ENCODE assay signal across 1 cellular context in the genomic region with DNA sequence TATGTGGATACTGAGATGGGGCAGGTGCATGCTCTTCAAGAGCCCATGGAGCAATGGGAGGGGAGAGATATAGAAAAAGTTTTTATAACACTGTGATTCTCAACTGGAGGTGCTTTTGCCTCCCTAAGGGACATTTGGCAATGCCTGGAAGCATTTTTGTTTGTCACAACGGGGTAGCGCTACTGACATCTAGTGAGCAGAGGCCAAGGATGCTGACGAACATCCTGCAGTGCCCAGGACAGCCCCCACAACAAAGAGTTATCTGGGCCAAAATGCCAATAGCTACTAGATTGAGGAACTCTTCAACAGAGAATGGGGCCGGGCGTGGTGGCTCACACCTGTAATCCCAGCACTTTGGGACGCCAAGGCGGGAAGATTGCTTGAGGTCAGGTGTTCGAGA.
TF ChIP-seq lines count a peak whose summit lies in the region.

No MANE protein-coding gene starts in this region.

TF ChIP-seq in HEK293, 187 proteins besides CTCF, POLR2A, EP300 and RAD21 (continued from another document):
- TF ChIP-seq, protein P1, sequence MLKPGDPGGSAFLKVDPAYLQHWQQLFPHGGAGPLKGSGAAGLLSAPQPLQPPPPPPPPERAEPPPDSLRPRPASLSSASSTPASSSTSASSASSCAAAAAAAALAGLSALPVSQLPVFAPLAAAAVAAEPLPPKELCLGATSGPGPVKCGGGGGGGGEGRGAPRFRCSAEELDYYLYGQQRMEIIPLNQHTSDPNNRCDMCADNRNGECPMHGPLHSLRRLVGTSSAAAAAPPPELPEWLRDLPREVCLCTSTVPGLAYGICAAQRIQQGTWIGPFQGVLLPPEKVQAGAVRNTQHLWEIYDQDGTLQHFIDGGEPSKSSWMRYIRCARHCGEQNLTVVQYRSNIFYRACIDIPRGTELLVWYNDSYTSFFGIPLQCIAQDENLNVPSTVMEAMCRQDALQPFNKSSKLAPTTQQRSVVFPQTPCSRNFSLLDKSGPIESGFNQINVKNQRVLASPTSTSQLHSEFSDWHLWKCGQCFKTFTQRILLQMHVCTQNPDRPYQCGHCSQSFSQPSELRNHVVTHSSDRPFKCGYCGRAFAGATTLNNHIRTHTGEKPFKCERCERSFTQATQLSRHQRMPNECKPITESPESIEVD (tag by site-specific recombination; IDR thresholded peaks at IDR 0.05) = no peak
- TF ChIP-seq GLI4 (tag by site-specific recombination; IDR thresholded peaks at IDR 0.05) = no peak
- TF ChIP-seq ZNF529 (tag by site-specific recombination; IDR thresholded peaks at IDR 0.05; ENCODE audit: insufficient replicate concordance) = no peak
- TF ChIP-seq, protein P2, sequence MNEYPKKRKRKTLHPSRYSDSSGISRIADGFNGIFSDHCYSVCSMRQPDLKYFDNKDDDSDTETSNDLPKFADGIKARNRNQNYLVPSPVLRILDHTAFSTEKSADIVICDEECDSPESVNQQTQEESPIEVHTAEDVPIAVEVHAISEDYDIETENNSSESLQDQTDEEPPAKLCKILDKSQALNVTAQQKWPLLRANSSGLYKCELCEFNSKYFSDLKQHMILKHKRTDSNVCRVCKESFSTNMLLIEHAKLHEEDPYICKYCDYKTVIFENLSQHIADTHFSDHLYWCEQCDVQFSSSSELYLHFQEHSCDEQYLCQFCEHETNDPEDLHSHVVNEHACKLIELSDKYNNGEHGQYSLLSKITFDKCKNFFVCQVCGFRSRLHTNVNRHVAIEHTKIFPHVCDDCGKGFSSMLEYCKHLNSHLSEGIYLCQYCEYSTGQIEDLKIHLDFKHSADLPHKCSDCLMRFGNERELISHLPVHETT (tag by site-specific recombination; IDR thresholded peaks at IDR 0.05) = no peak
- TF ChIP-seq SCRT2 (tag by site-specific recombination; IDR thresholded peaks at IDR 0.05) = no peak
- no peak for TF ChIP-seq ZNF707 (tag by site-specific recombination; IDR thresholded peaks at IDR 0.05)
- TF ChIP-seq ZNF621 (tag by site-specific recombination; IDR thresholded peaks at IDR 0.05) = no peak
- TF ChIP-seq EGR2 (tag by site-specific recombination; IDR thresholded peaks at IDR 0.05; ENCODE audit: low read depth) = no peak
- TF ChIP-seq, protein P3, sequence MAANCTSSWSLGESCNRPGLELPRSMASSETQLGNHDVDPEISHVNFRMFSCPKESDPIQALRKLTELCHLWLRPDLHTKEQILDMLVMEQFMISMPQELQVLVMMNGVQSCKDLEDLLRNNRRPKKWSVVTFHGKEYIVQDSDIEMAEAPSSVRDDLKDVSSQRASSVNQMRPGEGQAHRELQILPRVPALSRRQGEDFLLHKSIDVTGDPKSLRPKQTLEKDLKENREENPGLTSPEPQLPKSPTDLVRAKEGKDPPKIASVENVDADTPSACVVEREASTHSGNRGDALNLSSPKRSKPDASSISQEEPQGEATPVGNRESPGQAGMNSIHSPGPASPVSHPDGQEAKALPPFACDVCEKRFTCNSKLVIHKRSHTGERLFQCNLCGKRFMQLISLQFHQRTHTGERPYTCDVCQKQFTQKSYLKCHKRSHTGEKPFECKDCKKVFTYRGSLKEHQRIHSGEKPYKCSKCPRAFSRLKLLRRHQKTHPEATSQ (tag by site-specific recombination; IDR thresholded peaks at IDR 0.05) = no peak
TF ChIP-seq in HEK293: peak in this region for 0.
